14 cellular contexts compared by ENCODE assay signal in the genomic region with DNA sequence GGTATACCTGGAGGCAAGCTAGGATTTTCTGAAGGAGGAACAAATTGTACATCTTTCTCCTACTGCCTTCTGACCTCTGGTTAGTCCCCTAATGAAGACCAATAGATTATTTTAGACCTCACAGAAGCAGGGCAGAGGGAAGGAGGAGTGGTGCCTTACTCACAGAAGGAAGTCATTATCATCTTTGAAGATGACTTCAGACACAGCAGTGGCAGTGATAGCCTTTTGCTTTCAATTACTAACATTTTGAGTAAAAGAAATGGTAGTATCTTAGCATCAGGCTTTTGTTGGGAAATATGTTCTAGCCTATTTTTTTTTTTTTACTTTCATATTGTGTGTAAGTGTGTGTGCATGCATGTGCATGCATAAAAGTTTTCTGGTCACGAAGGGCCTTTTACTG.
"Had no signal": no experiment of that assay in that cellular context is flagged by ENCODE, and none has a peak within 500 bp of the region (broad histone marks: within the 10 kb centered on the region; RNA-seq: fewer than 3 reads in every experiment).

No MANE protein-coding gene starts in this region.

- H3K4me1 ChIP-seq: heart left ventricle had no signal

- H3K27ac ChIP-seq: heart left ventricle, neutrophil, skin epidermis had no signal

- H3K4me3 ChIP-seq: dorsolateral prefrontal cortex, heart left ventricle, mucosa of descending colon, skin epidermis had no signal

- H3K27me3 ChIP-seq: dorsolateral prefrontal cortex, heart left ventricle, neutrophil had no signal

- H3K9me3 ChIP-seq: mucosa of descending colon, neutrophil had no signal

- DNase-seq: cortex of kidney; dorsolateral prefrontal cortex; effector CD8-positive, alpha-beta T cell; heart left ventricle; islet precursor cell; mammary epithelial cell; mucosa of descending colon; naive thymus-derived CD8-positive, alpha-beta T cell; posterior cingulate gyrus; stimulated activated CD4-positive, alpha-beta T cell treated with anti-CD3 and anti-CD28 coated beads, Interleukin-2, amount 100 ng/mL, for 24 hours; stimulated activated naive CD4-positive, alpha-beta T cell treated with Interleukin-2 at 50 U/mL for 16 hours; trophoblast cell had no signal

- H3K36me3 ChIP-seq: heart left ventricle, neutrophil had no signal
